1 cellular context compared by ENCODE assay signal in the genomic region with DNA sequence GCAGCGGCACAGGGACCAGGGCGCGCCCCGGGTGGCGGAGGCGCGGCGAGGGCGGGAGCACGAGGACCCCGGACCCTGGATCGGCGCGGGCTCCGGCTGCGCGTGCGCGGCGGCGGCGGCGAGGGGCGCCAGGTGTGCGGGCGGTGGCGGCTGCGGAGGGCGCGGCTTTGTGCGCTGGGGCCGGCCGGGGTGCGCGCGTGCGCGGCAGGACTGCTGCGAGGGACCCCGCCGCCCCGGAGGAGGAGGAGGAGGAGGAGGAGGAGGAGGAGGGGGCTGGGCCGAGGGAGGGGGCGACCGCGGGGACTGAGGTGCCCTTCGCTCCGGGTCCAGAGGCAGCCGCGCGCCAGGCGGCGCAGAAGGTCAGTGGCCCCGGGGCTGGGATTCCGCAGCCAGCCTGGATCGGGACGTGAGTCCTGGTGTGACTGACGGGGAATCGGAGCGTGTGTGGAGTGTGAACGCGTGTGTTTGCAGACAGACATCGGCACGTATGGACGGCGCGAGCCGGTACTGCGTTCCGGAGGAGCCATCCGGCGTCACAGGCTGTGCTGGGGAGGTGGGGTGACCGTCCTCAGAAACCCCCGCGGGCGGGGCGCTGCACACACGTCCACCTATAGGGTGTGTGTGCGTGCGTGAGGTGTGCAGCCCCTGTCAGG.
TF ChIP-seq lines count a peak whose summit lies in the region.

No MANE protein-coding gene starts in this region.

TF ChIP-seq in H1, 55 proteins besides CTCF, POLR2A, EP300 and RAD21 (continued from another document):
- TF ChIP-seq CREB1 (IDR thresholded peaks at IDR 0.05) (no peak), NRF1 (IDR thresholded peaks at IDR 0.05; ENCODE audit: low read depth, low read length) (peak; percentile 55), POU5F1 (IDR thresholded peaks at IDR 0.05; ENCODE audit: low read depth, low read length) (no peak), E2F6 (IDR thresholded peaks at IDR 0.05) (peak; percentile 46), MAX (IDR thresholded peaks at IDR 0.05) (peak; percentile 6; the same call in 1 of the 2 replicates), SRF (IDR thresholded peaks at IDR 0.05; ENCODE audit: low read depth, low read length) (no peak), KDM4A (IDR thresholded peaks at IDR 0.05; ENCODE audit: low read depth, low read length, severe bottlenecking) (peak; percentile 66), EGR1 (IDR thresholded peaks at IDR 0.05; ENCODE audit: borderline replicate concordance, low read depth, low read length) (no peak)
